8 cellular contexts compared by ENCODE assay signal in genomic region chr6:53349209-53349693, GRCh38. TPM values are rescaled to one million over a fixed set of nuclear protein-coding genes. Genes with fewer than 3 reads are reported as not detected.
DNase-seq lines count a peak whose midpoint lies in the region; ATAC-seq and TF ChIP-seq lines count a peak whose summit lies in the region.

No MANE protein-coding gene starts in this region.

- peak overlapping the region; percentile 93 for H3K4me3 Mint-ChIP-seq in activated CD4-positive, alpha-beta T cell treated with anti-CD3 and anti-CD28 coated beads for 36 hours
- peak overlapping the region; percentile 92 for H3K4me3 Mint-ChIP-seq in activated naive CD8-positive, alpha-beta T cell treated with anti-CD3 and anti-CD28 coated beads for 36 hours

- H3K4me3 ChIP-seq in thoracic aorta: peak overlapping the region; percentile 91

- POLR2A ChIA-PET in activated CD4-positive, alpha-beta T cell treated with anti-CD3 and anti-CD28 coated beads for 36 hours (lab: Charles Lee): interaction anchor here (0.7 kb wide), 1 partner anchor 198 kb away, joined by 3 read pairs; no protein-coding TSS in a partner anchor

- CTCF ChIA-PET in activated CD4-positive, alpha-beta T cell treated with anti-CD3 and anti-CD28 coated beads for 36 hours (lab: Charles Lee): interaction anchor here (1.1 to 1.3 kb wide), 2 partner anchors 10 to 76 kb away, joined by 3 to 7 read pairs; no protein-coding TSS in a partner anchor

- peaks cover 39% of the 10 kb centered on the region for H3K4me1 Mint-ChIP-seq in activated CD4-positive, alpha-beta T cell treated with anti-CD3 and anti-CD28 coated beads for 36 hours
- peaks cover 30% of the 10 kb centered on the region for H3K4me1 Mint-ChIP-seq in activated naive CD8-positive, alpha-beta T cell treated with anti-CD3 and anti-CD28 coated beads for 36 hours

- H3K27ac ChIP-seq in layer of hippocampus (ENCODE audit: low read depth, low read length) (peak overlapping the region; percentile 93), thoracic aorta (peak overlapping the region; percentile 98 to 99)

- no peak for DNase-seq in activated CD4-positive, alpha-beta T cell treated with anti-CD3 and anti-CD28 coated beads for 36 hours
- DNase-seq in activated CD4-positive, alpha-beta T cell treated with anti-CD3 and anti-CD28 coated beads for 48 hours: no peak
- no peak for DNase-seq in activated naive CD8-positive, alpha-beta T cell treated with anti-CD3 and anti-CD28 coated beads for 36 hours
- DNase-seq in thoracic aorta (ENCODE audit: low spot score): no peak
- DNase-seq in effector CD4-positive, alpha-beta T cell: no peak
- no peak for DNase-seq in CD1c-positive myeloid dendritic cell (ENCODE audit: extremely low spot score)
- no peak for DNase-seq in DMS 273 treated with DMSO at 0.1 percent for 48 hours (lab: John Stamatoyannopoulos, UW)

- no peak for TF ChIP-seq CTCF in thoracic aorta (IDR thresholded peaks at IDR 0.05)

- H3K27me3 Mint-ChIP-seq in activated CD4-positive, alpha-beta T cell treated with anti-CD3 and anti-CD28 coated beads for 36 hours: no peaks in the 10 kb centered on the region
- H3K27me3 Mint-ChIP-seq in activated naive CD8-positive, alpha-beta T cell treated with anti-CD3 and anti-CD28 coated beads for 36 hours: no peaks in the 10 kb centered on the region

- H3K27me3 ChIP-seq in layer of hippocampus (ENCODE audit: control insufficient read depth, insufficient read depth, low read length): no peaks in the 10 kb centered on the region
- H3K27me3 ChIP-seq in thoracic aorta (replicated peaks; ENCODE audit: insufficient read depth): no peaks in the 10 kb centered on the region

- peaks cover 4 to 24% of the 10 kb centered on the region in 2 donors for H3K4me1 ChIP-seq in thoracic aorta (ENCODE audit: control insufficient read depth in 1 of 2, low read depth in 2 of 2)

- peak overlapping the region; percentile 91 for H3K27ac Mint-ChIP-seq in activated CD4-positive, alpha-beta T cell treated with anti-CD3 and anti-CD28 coated beads for 36 hours
- H3K27ac Mint-ChIP-seq in activated naive CD8-positive, alpha-beta T cell treated with anti-CD3 and anti-CD28 coated beads for 36 hours: peak overlapping the region; percentile 80

- peaks cover 27% of the 10 kb centered on the region for H3K36me3 Mint-ChIP-seq in activated CD4-positive, alpha-beta T cell treated with anti-CD3 and anti-CD28 coated beads for 36 hours (ENCODE audit: low read depth)
- H3K36me3 Mint-ChIP-seq in activated naive CD8-positive, alpha-beta T cell treated with anti-CD3 and anti-CD28 coated beads for 36 hours: peaks cover 24% of the 10 kb centered on the region

- H3K36me3 ChIP-seq in thoracic aorta: no peaks in the 10 kb centered on the region

- intact Hi-C loops in activated CD4-positive, alpha-beta T cell treated with anti-CD3 and anti-CD28 coated beads for 36 hours (cut with DNase I, micrococcal nuclease): loop anchor here (1.0 to 10.0 kb wide), 5 partner anchors 10 to 1064 kb away; partner anchors contain the start of genes FBXO9 (in 1 of the 2), GCLC (in 1 of the 2) and MCM3 (in 1 of the 2)

- H3K9me3 ChIP-seq in thoracic aorta: no peaks in the 10 kb centered on the region

- H3K9me3 Mint-ChIP-seq in activated CD4-positive, alpha-beta T cell treated with anti-CD3 and anti-CD28 coated beads for 36 hours (ENCODE audit: low read depth): no peaks in the 10 kb centered on the region
- H3K9me3 Mint-ChIP-seq in activated naive CD8-positive, alpha-beta T cell treated with anti-CD3 and anti-CD28 coated beads for 36 hours: no peaks in the 10 kb centered on the region

- ATAC-seq in activated CD4-positive, alpha-beta T cell treated with anti-CD3 and anti-CD28 coated beads for 36 hours: no peak
- ATAC-seq in thoracic aorta (ENCODE audit: insufficient number of reproducible peaks, low FRiP score, low read depth): no peak

RNA-seq across cellular contexts. Expression of gene ELOVL5, which starts 0.5 kb away (rescaled TPM):
- total RNA-seq in activated CD4-positive, alpha-beta T cell treated with anti-CD3 and anti-CD28 coated beads for 36 hours: 100 to 1,000 TPM in 1 of 2 experiments, 10 to 100 TPM in 1; 98.1 to 106 TPM
- 10 to 100 TPM; 86.2 to 88.3 TPM for total RNA-seq in activated naive CD8-positive, alpha-beta T cell treated with anti-CD3 and anti-CD28 coated beads for 36 hours
- 10 to 100 TPM; 61.1 to 86.8 TPM for total RNA-seq in thoracic aorta
